In genomic region chr3:188349963-188350332, GRCh38 we compare ENCODE assay signal across 22 cellular contexts.
A peak's percentile ranks its signal among the peaks of the same experiment; 100 is the strongest.
DNase-seq lines count a peak whose midpoint lies in the region; ATAC-seq and TF ChIP-seq lines count a peak whose summit lies in the region.
"Had no signal": no experiment of that assay in that cellular context is flagged by ENCODE, and none has a peak within 500 bp of the region (broad histone marks: within the 10 kb centered on the region; RNA-seq: fewer than 3 reads in every experiment).

No MANE protein-coding gene starts in this region.

- TF ChIP-seq CTCF in ascending aorta (IDR thresholded peaks at IDR 0.05) (no peak), smooth muscle cell (IDR thresholded peaks at IDR 0.05; ENCODE audit: borderline replicate concordance, insufficient read depth, poor library complexity, severe bottlenecking) (no peak), testis (IDR thresholded peaks at IDR 0.05) (no peak)

- H3K9ac ChIP-seq in smooth muscle cell (ENCODE audit: low read depth): no peak overlapping the region

- peak; percentile 10 for DNase-seq in Caki2 (ENCODE audit: low read depth)
- DNase-seq in ascending aorta (ENCODE audit: low spot score in 2 of 2): no peak
- no peak for DNase-seq in left lobe of liver (ENCODE audit: low spot score)
- DNase-seq in smooth muscle cell (lab: John Stamatoyannopoulos, UW; ENCODE audit: unreplicated experiment): no peak
- DNase-seq in testis: no peak
- DNase-seq in AG20443 (ENCODE audit: low spot score): no peak
- DNase-seq: activated CD4-positive, CD25-positive, alpha-beta regulatory T cell; activated effector memory CD4-positive, alpha-beta T cell treated with Interleukin-2 at 50 U/mL for 16 hours; AML-193; anterior cingulate cortex; dermis blood vessel endothelial cell; esophagus squamous epithelium; KG1; lower lobe of right lung; NCI-H1092; NCI-H2171; nephron progenitor cell; T-helper 17 cell had no signal

- ATAC-seq in left lobe of liver: peak; percentile 72
- ATAC-seq in HG03045 (IDR thresholded peaks at IDR 0.05; ENCODE audit: unreplicated experiment): no peak
- no peak for ATAC-seq in HG02798 (IDR thresholded peaks at IDR 0.05; ENCODE audit: poor library complexity, unreplicated experiment)
- ATAC-seq: lower lobe of right lung, T-helper 17 cell had no signal

- peaks cover 41% of the 10 kb centered on the region for H3K79me2 ChIP-seq in smooth muscle cell (ENCODE audit: low read depth)

- TF ChIP-seq POLR2A in testis (IDR thresholded peaks at IDR 0.05): no peak

- H3K27ac ChIP-seq in ascending aorta (peak overlapping the region; percentile 50 to 64), smooth muscle cell (ENCODE audit: low read depth) (no peak overlapping the region), testis (no peak overlapping the region)
- H3K27ac ChIP-seq: HL-60, lower lobe of right lung had no signal

- intact Hi-C loops in ascending aorta (cut with DNase I) (loop anchor here (5.0 kb wide), 1 partner anchor 608 kb away; no protein-coding TSS in a partner anchor), testis (cut with DNase I; ENCODE audit: low total_unique reads) (no loop called here)

- H3F3A ChIP-seq in smooth muscle cell (ENCODE audit: low read depth): peaks cover 18% of the 10 kb centered on the region

- H3K9me3 ChIP-seq in ascending aorta (no peaks in the 10 kb centered on the region), smooth muscle cell (replicated peaks; ENCODE audit: low read depth) (no peaks in the 10 kb centered on the region), testis (no peaks in the 10 kb centered on the region)
- H3K9me3 ChIP-seq: esophagus squamous epithelium, lower lobe of right lung, vagina had no signal

- no peak overlapping the region for H2AFZ ChIP-seq in smooth muscle cell (ENCODE audit: low read depth)

- H3K4me1 ChIP-seq in ascending aorta (peaks cover 20 to 59% of the 10 kb centered on the region in 2 donors), smooth muscle cell (ENCODE audit: low read depth) (peaks cover 8% of the 10 kb centered on the region), testis (peaks cover 15% of the 10 kb centered on the region)

- peak overlapping the region in 1 of 2 donors; percentile 16 for H3K4me3 ChIP-seq in ascending aorta
- H3K4me3 ChIP-seq in smooth muscle cell: no peak overlapping the region
- no peak overlapping the region for H3K4me3 ChIP-seq in testis
- H3K4me3 ChIP-seq: esophagus squamous epithelium, lower lobe of right lung, vagina had no signal

- no peaks in the 10 kb centered on the region for H3K27me3 ChIP-seq in ascending aorta
- no peaks in the 10 kb centered on the region for H3K27me3 ChIP-seq in smooth muscle cell (ENCODE audit: low read depth)
- no peaks in the 10 kb centered on the region for H3K27me3 ChIP-seq in testis
- H3K27me3 ChIP-seq: esophagus squamous epithelium, vagina had no signal

- H3K4me2 ChIP-seq in smooth muscle cell: peak overlapping the region; percentile 69

- H3K36me3 ChIP-seq in ascending aorta (peaks cover 2 to 3% of the 10 kb centered on the region in 2 donors), smooth muscle cell (ENCODE audit: low read depth) (no peaks in the 10 kb centered on the region), testis (ENCODE audit: low read depth, missing control alignments) (no peaks in the 10 kb centered on the region)
- H3K36me3 ChIP-seq: lower lobe of right lung, vagina had no signal

- in situ Hi-C loops in Caki2 (cut with HindIII; ENCODE audit: low pct_unique_long_range_greater_than_20kb, low sequenced_read_pairs): no loop called here

- WGBS in smooth muscle cell (ENCODE audit: low lambda C conversion rate): 62% methylated on average over 4 of the region's 4 CpGs
- WGBS in testis, 2 donors: 60 to 62% methylated on average over 4 of the region's 4 CpGs

- H4K20me1 ChIP-seq in smooth muscle cell (ENCODE audit: low read depth): peaks cover 87% of the 10 kb centered on the region

Comparison
In these comparisons a context has a peak if more than half of its experiments do, and no peak if none do; other contexts are left out.
1. H3K27ac ChIP-seq: peak in ascending aorta (2 of 2); none in smooth muscle cell (single experiment) and testis (0 of 2).